Comparison of ENCODE assay signal across 10 cellular contexts in genomic region chr7:37765872-37766525, GRCh38.
DNase-seq lines count a peak whose midpoint lies in the region; ATAC-seq, FAIRE-seq and TF ChIP-seq lines count a peak whose summit lies in the region.
"Had no signal": no experiment of that assay in that cellular context is flagged by ENCODE, and none has a peak within 500 bp of the region (broad histone marks: within the 10 kb centered on the region; RNA-seq: fewer than 3 reads in every experiment).

No MANE protein-coding gene starts in this region.

- intact Hi-C loops in esophagus squamous epithelium (cut with DNase I), result no loop called here

- no peaks in the 10 kb centered on the region for H3K36me3 ChIP-seq in esophagus squamous epithelium

- no peak overlapping the region for H3K4me3 Mint-ChIP-seq in endothelial cell (ENCODE audit: unreplicated experiment)

- peak overlapping the region; percentile 32 for H3K27ac Mint-ChIP-seq in endothelial cell (ENCODE audit: unreplicated experiment)

- 65 to 79% methylated on average over 5 to 6 of the region's 6 CpGs for WGBS in esophagus squamous epithelium, 2 donors

- ATAC-seq in GM21515 (IDR thresholded peaks at IDR 0.05; ENCODE audit: unreplicated experiment) (peak; percentile 92), HG03469 (IDR thresholded peaks at IDR 0.05; ENCODE audit: unreplicated experiment) (peak; percentile 87)

- peak; percentile 90 for FAIRE-seq in GM18507 (lab: Jason Lieb, UNC)
- FAIRE-seq: G401.6 had no signal

- TF ChIP-seq POLR2A in esophagus squamous epithelium (IDR thresholded peaks at IDR 0.05), result no peak

- TF ChIP-seq CTCF in endothelial cell (IDR thresholded peaks at IDR 0.05; ENCODE audit: unreplicated experiment) (no peak), esophagus squamous epithelium (IDR thresholded peaks at IDR 0.05) (no peak)

- peaks cover 24% of the 10 kb centered on the region for H3K4me1 Mint-ChIP-seq in endothelial cell (ENCODE audit: unreplicated experiment)

- DNase-seq in GM18507 (ENCODE audit: extremely low spot score, insufficient read length, low read depth) (peak; percentile 22), endothelial cell (ENCODE audit: low spot score) (no peak), DMS153 treated with DMSO at 0.1 percent for 48 hours (lab: John Stamatoyannopoulos, UW; ENCODE audit: unreplicated experiment) (no peak), NCI-H526 (lab: John Stamatoyannopoulos, UW) (no peak), superior temporal gyrus (ENCODE audit: extremely low spot score) (no peak), esophagus squamous epithelium (lab: John Stamatoyannopoulos, UW) (no peak)
- DNase-seq: NCI-H1930 had no signal

- no peaks in the 10 kb centered on the region for H3K27me3 Mint-ChIP-seq in endothelial cell (ENCODE audit: unreplicated experiment)

- H3K9me3 ChIP-seq in esophagus squamous epithelium, result no peaks in the 10 kb centered on the region

- H3K36me3 Mint-ChIP-seq in endothelial cell (ENCODE audit: low read depth, unreplicated experiment), result peaks cover 3% of the 10 kb centered on the region

- no peaks in the 10 kb centered on the region for H3K9me3 Mint-ChIP-seq in endothelial cell (ENCODE audit: unreplicated experiment)

- H3K4me3 ChIP-seq in esophagus squamous epithelium, result no peak overlapping the region

- H3K27me3 ChIP-seq in esophagus squamous epithelium, result no peaks in the 10 kb centered on the region

- H3K4me1 ChIP-seq in esophagus squamous epithelium, result no peaks in the 10 kb centered on the region

- H3K27ac ChIP-seq in esophagus squamous epithelium, result no peak overlapping the region
